Comparison of ENCODE assay signal across 20 cellular contexts in genomic region chr1:231883382-231883781, GRCh38.
DNase-seq lines count a peak whose midpoint lies in the region; ATAC-seq and TF ChIP-seq lines count a peak whose summit lies in the region.
"Had no signal": no experiment of that assay in that cellular context is flagged by ENCODE, and none has a peak within 500 bp of the region (broad histone marks: within the 10 kb centered on the region; RNA-seq: fewer than 3 reads in every experiment).

No MANE protein-coding gene starts in this region.

- no peaks in the 10 kb centered on the region for H3K9me2 ChIP-seq in Loucy (replicated peaks; ENCODE audit: low read depth, low read length)
- H3K9me2 ChIP-seq: SK-N-SH had no signal

- ATAC-seq in WTC11 (peak; percentile 97), HG03045 (IDR thresholded peaks at IDR 0.05; ENCODE audit: unreplicated experiment) (no peak)
- ATAC-seq: mucosa of descending colon had no signal

- H4K20me1 ChIP-seq in Loucy (ENCODE audit: insufficient read depth, low read length, poor library complexity, severe bottlenecking) (no peaks in the 10 kb centered on the region), neural progenitor cell (ENCODE audit: low read depth) (no peaks in the 10 kb centered on the region)

- H3K4me2 ChIP-seq in Loucy (ENCODE audit: low read depth, low read length, poor library complexity, severe bottlenecking) (no peak overlapping the region), neural progenitor cell (no peak overlapping the region)
- H3K4me2 ChIP-seq: SK-N-SH had no signal

- no peak overlapping the region; the same call in 1 of the 2 replicates for H3K27ac Mint-ChIP-seq in WTC11
- H3K27ac Mint-ChIP-seq in neural progenitor cell: no peak overlapping the region
- H3K27ac Mint-ChIP-seq: stimulated activated naive CD8-positive, alpha-beta T cell treated with anti-CD3 and anti-CD28 coated beads, Interleukin-15, Interleukin-2, amounts not matched to agents 100 ng/mL and 50 ng/mL, for 24 hours had no signal

- H3F3A ChIP-seq in Loucy (ENCODE audit: low read depth): no peaks in the 10 kb centered on the region
- no peaks in the 10 kb centered on the region for H3F3A ChIP-seq in neural progenitor cell (ENCODE audit: low read depth)

- H2AFZ ChIP-seq in Loucy (ENCODE audit: low read length) (no peak overlapping the region), neural progenitor cell (replicated peaks) (no peak overlapping the region)

- no peaks in the 10 kb centered on the region for H3K36me3 ChIP-seq in Loucy (ENCODE audit: insufficient read depth, low read length)
- H3K36me3 ChIP-seq in neural progenitor cell: no peaks in the 10 kb centered on the region
- H3K36me3 ChIP-seq: adrenal gland, cardiac muscle cell, neutrophil had no signal

- H3K9me3 Mint-ChIP-seq in WTC11 (no peaks in the 10 kb centered on the region), neural progenitor cell (no peaks in the 10 kb centered on the region)
- H3K9me3 Mint-ChIP-seq: stimulated activated naive CD8-positive, alpha-beta T cell treated with anti-CD3 and anti-CD28 coated beads, Interleukin-15, Interleukin-2, amounts not matched to agents 100 ng/mL and 50 ng/mL, for 24 hours had no signal

- H3K9me3 ChIP-seq in Loucy (ENCODE audit: insufficient read depth, low read depth, low read length) (no peaks in the 10 kb centered on the region), neural progenitor cell (ENCODE audit: low read depth) (no peaks in the 10 kb centered on the region)
- H3K9me3 ChIP-seq: adrenal gland, mucosa of descending colon, neutrophil, SK-N-SH had no signal

- CTCF ChIA-PET in WTC11 (lab: Charles Lee): interaction anchor here (0.5 to 1.6 kb wide), 11 partner anchors 16 to 744 kb away, joined by 3 to 9 read pairs (median 4); no protein-coding TSS in a partner anchor

- H3K27me3 ChIP-seq in Loucy (ENCODE audit: insufficient read depth, low read length, poor library complexity, severe bottlenecking): no peaks in the 10 kb centered on the region
- no peaks in the 10 kb centered on the region for H3K27me3 ChIP-seq in neural progenitor cell
- H3K27me3 ChIP-seq: adrenal gland, cardiac muscle cell, neutrophil had no signal

- H3K79me2 ChIP-seq in Loucy (ENCODE audit: insufficient read depth, low read length): no peaks in the 10 kb centered on the region
- H3K79me2 ChIP-seq in neural progenitor cell (ENCODE audit: low read depth): no peaks in the 10 kb centered on the region

- DNase-seq in NCI-H748 (lab: John Stamatoyannopoulos, UW; ENCODE audit: unreplicated experiment) (peak; percentile 42), NCI-H748 treated with DMSO at 0.1 percent for 48 hours (lab: John Stamatoyannopoulos, UW) (no peak), WTC11 (ENCODE audit: low spot score) (peak; percentile 41), neural progenitor cell (ENCODE audit: low spot score) (peak; percentile 15), kidney tubule cell (ENCODE audit: low spot score) (no peak)
- DNase-seq in activated CD4-positive, alpha-beta T cell treated with anti-CD3 and anti-CD28 coated beads, Interleukin-2, amount 50 U/mL, for 48 hours: no peak
- DNase-seq: ACHN, adrenal gland, dermis blood vessel endothelial cell, erythroblast, mucosa of descending colon, SK-N-SH, T-helper 9 cell, trophoblast cell had no signal

- H3K4me3 Mint-ChIP-seq in WTC11: no peak overlapping the region
- peak overlapping the region; percentile 57 for H3K4me3 Mint-ChIP-seq in neural progenitor cell
- H3K4me3 Mint-ChIP-seq: stimulated activated naive CD8-positive, alpha-beta T cell treated with anti-CD3 and anti-CD28 coated beads, Interleukin-15, Interleukin-2, amounts not matched to agents 100 ng/mL and 50 ng/mL, for 24 hours had no signal

- H3K27me3 Mint-ChIP-seq in WTC11 (ENCODE audit: low read depth): peaks cover 4% of the 10 kb centered on the region
- H3K27me3 Mint-ChIP-seq in neural progenitor cell (ENCODE audit: insufficient read depth, low read depth): peaks cover 7% of the 10 kb centered on the region
- H3K27me3 Mint-ChIP-seq: stimulated activated naive CD8-positive, alpha-beta T cell treated with anti-CD3 and anti-CD28 coated beads, Interleukin-15, Interleukin-2, amounts not matched to agents 100 ng/mL and 50 ng/mL, for 24 hours had no signal

- H3K9ac ChIP-seq in Loucy (ENCODE audit: low read depth, low read length, poor library complexity, severe bottlenecking) (no peak overlapping the region), neural progenitor cell (no peak overlapping the region)
- H3K9ac ChIP-seq: SK-N-SH had no signal

- TF ChIP-seq CTCF in Loucy (conservative IDR thresholded peaks at IDR 0.05; ENCODE audit: low read length) (0 out of 2 replicates have a peak, but pooled peaks have one; percentile 21), WTC11 (IDR thresholded peaks at IDR 0.05) (no peak), neural progenitor cell (IDR thresholded peaks at IDR 0.05) (peak; percentile 23)

- H3K4me1 Mint-ChIP-seq in WTC11 (peaks cover 7% of the 10 kb centered on the region), neural progenitor cell (peaks cover 17% of the 10 kb centered on the region)

- H3K36me3 Mint-ChIP-seq in WTC11 (no peaks in the 10 kb centered on the region), neural progenitor cell (peaks cover 2% of the 10 kb centered on the region)

- no peak overlapping the region for H3K27ac ChIP-seq in neural progenitor cell
- H3K27ac ChIP-seq: adrenal gland, C4-2B, cardiac muscle cell, neutrophil had no signal

- H3K4me1 ChIP-seq in Loucy (ENCODE audit: insufficient read depth, low read length, poor library complexity, severe bottlenecking) (no peaks in the 10 kb centered on the region), neural progenitor cell (no peaks in the 10 kb centered on the region)
- H3K4me1 ChIP-seq: adrenal gland had no signal

- H3K4me3 ChIP-seq in Loucy (ENCODE audit: low read length, poor library complexity, severe bottlenecking) (no peak overlapping the region), neural progenitor cell (no peak overlapping the region)
- H3K4me3 ChIP-seq: adrenal gland, cardiac muscle cell, mucosa of descending colon had no signal

- POLR2A ChIA-PET in WTC11 (lab: Charles Lee): interaction anchor here (0.6 kb wide), 1 partner anchor 142 kb away, joined by 4 read pairs; no protein-coding TSS in a partner anchor

TF ChIP-seq in WTC11, 78 proteins besides CTCF, POLR2A, EP300 and RAD21:
- TF ChIP-seq EMX1 (CRISPR knock-in tag; IDR thresholded peaks at IDR 0.05) (no peak), ZNF263 (CRISPR knock-in tag; IDR thresholded peaks at IDR 0.05; ENCODE audit: low read depth) (no peak), FOXJ3 (CRISPR knock-in tag; IDR thresholded peaks at IDR 0.05; ENCODE audit: borderline replicate concordance) (no peak), JUN (CRISPR knock-in tag; IDR thresholded peaks at IDR 0.05) (no peak), ZNF121 (CRISPR knock-in tag; IDR thresholded peaks at IDR 0.05) (peak; percentile 45; the same call in 1 of the 2 replicates)
- TF ChIP-seq, protein P1, sequence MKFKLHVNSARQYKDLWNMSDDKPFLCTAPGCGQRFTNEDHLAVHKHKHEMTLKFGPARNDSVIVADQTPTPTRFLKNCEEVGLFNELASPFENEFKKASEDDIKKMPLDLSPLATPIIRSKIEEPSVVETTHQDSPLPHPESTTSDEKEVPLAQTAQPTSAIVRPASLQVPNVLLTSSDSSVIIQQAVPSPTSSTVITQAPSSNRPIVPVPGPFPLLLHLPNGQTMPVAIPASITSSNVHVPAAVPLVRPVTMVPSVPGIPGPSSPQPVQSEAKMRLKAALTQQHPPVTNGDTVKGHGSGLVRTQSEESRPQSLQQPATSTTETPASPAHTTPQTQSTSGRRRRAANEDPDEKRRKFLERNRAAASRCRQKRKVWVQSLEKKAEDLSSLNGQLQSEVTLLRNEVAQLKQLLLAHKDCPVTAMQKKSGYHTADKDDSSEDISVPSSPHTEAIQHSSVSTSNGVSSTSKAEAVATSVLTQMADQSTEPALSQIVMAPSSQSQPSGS (CRISPR knock-in tag; IDR thresholded peaks at IDR 0.05; ENCODE audit: borderline replicate concordance, low read depth): no peak
- TF ChIP-seq, protein P2, sequence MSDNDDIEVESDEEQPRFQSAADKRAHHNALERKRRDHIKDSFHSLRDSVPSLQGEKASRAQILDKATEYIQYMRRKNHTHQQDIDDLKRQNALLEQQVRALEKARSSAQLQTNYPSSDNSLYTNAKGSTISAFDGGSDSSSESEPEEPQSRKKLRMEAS (CRISPR knock-in tag; IDR thresholded peaks at IDR 0.05): peak; percentile 34; the same call in 1 of the 2 replicates

Comparison
In these comparisons a context has a peak if more than half of its experiments do, and no peak if none do; other contexts are left out.
1. DNase-seq: peak in NCI-H748 (single experiment), WTC11 (single experiment) and neural progenitor cell (single experiment); none in NCI-H748 treated with DMSO at 0.1 percent for 48 hours (single experiment), activated CD4-positive, alpha-beta T cell treated with anti-CD3 and anti-CD28 coated beads, Interleukin-2, amount 50 U/mL, for 48 hours (0 of 2) and kidney tubule cell (single experiment).